ENCODE assay signal across 9 cellular contexts in the genomic region with DNA sequence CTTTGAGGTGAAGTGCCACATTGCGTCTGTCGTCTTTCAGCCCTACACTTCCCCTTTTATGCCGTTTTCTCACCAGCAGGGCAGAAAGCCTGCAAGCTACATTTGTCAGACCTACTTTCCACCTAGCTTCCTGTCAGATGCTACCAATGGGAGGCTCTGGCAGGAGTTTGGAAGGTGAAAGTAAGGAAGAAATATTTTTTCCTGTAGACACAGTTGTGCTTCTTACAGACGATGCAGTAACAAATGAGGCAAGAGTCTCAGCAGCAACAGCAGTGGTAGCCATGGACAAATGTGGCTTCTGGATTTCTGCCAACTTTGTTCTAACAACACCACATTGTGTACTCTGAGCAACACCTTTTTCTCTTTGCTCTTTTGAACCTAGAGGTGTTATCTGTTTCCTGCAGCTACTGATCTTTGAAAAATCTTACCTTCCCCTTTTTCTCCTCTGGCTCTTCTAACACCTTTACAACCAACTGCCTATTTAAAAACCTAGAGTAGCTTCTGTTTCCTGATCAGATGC.
DNase-seq lines count a peak whose midpoint lies in the region; ATAC-seq and TF ChIP-seq lines count a peak whose summit lies in the region.
"Had no signal": no experiment of that assay in that cellular context is flagged by ENCODE, and none has a peak within 500 bp of the region (broad histone marks: within the 10 kb centered on the region; RNA-seq: fewer than 3 reads in every experiment).

No MANE protein-coding gene starts in this region.

- peak; percentile 63 for ATAC-seq in HG03039 (IDR thresholded peaks at IDR 0.05; ENCODE audit: unreplicated experiment)
- peak; percentile 59 for ATAC-seq in stimulated activated naive CD8-positive, alpha-beta T cell treated with anti-CD3 and anti-CD28 coated beads, Interleukin-15, Interleukin-2, amounts not matched to agents 100 U/mL and 50 U/mL, for 24 hours
- no peak for ATAC-seq in gastroesophageal sphincter

- no peak overlapping the region for H3K4me3 ChIP-seq in Peyer's patch
- no peak overlapping the region for H3K4me3 ChIP-seq in gastroesophageal sphincter

- H3K9me3 ChIP-seq in Peyer's patch (no peaks in the 10 kb centered on the region), gastroesophageal sphincter (peaks cover 0 to 5% (median 0%) of the 10 kb centered on the region in 3 donors)

- H3K36me3 ChIP-seq in Peyer's patch: no peaks in the 10 kb centered on the region
- no peaks in the 10 kb centered on the region for H3K36me3 ChIP-seq in gastroesophageal sphincter

- H3K27me3 ChIP-seq in Peyer's patch: no peaks in the 10 kb centered on the region
- no peaks in the 10 kb centered on the region for H3K27me3 ChIP-seq in gastroesophageal sphincter

- 61 to 66% methylated on average over 4 of the region's 4 CpGs for WGBS in gastroesophageal sphincter (ENCODE audit: low coverage in 1 of 2), 2 donors

- TF ChIP-seq CTCF in Peyer's patch (IDR thresholded peaks at IDR 0.05) (peak; percentile 28 to 51 (median 32)), gastroesophageal sphincter (IDR thresholded peaks at IDR 0.05) (no peak)

- H3K4me1 ChIP-seq in Peyer's patch (peaks cover 0 to 13% (median 6%) of the 10 kb centered on the region in 4 donors), gastroesophageal sphincter (peaks cover 0 to 4% (median 0%) of the 10 kb centered on the region in 3 donors)

- no peak for TF ChIP-seq EP300 in gastroesophageal sphincter (IDR thresholded peaks at IDR 0.05)

- DNase-seq in NCI-H146 (lab: John Stamatoyannopoulos, UW): peak; percentile 26
- no peak for DNase-seq in NCI-H146 treated with DMSO at 0.1 percent for 48 hours (lab: John Stamatoyannopoulos, UW; ENCODE audit: unreplicated experiment)
- DNase-seq in Peyer's patch: peak in 2 of 3 donors; percentile 54 to 71
- peak; percentile 84 for DNase-seq in central memory CD4-positive, alpha-beta T cell
- no peak for DNase-seq in stimulated activated naive CD8-positive, alpha-beta T cell treated with anti-CD3 and anti-CD28 coated beads, Interleukin-15, Interleukin-2, amounts not matched to agents 100 U/mL and 50 U/mL, for 24 hours
- DNase-seq in SHP77 (lab: John Stamatoyannopoulos, UW): no peak
- DNase-seq: left cardiac atrium had no signal

- H3K27ac ChIP-seq in Peyer's patch (peak overlapping the region; percentile 48 to 70 (median 58)), gastroesophageal sphincter (no peak overlapping the region)

- TF ChIP-seq POLR2A in Peyer's patch (IDR thresholded peaks at IDR 0.05): no peak
- no peak for TF ChIP-seq POLR2A in gastroesophageal sphincter (IDR thresholded peaks at IDR 0.05)

Comparison
In these comparisons a context has a peak if more than half of its experiments do, and no peak if none do; other contexts are left out.
1. DNase-seq: peak in NCI-H146 (single experiment), Peyer's patch (2 of 3) and central memory CD4-positive, alpha-beta T cell (single experiment); none in NCI-H146 treated with DMSO at 0.1 percent for 48 hours (single experiment), stimulated activated naive CD8-positive, alpha-beta T cell treated with anti-CD3 and anti-CD28 coated beads, Interleukin-15, Interleukin-2, amounts not matched to agents 100 U/mL and 50 U/mL, for 24 hours (single experiment) and SHP77 (0 of 2).
2. H3K27ac ChIP-seq: peak in Peyer's patch (4 of 4); none in gastroesophageal sphincter (0 of 4).
3. CTCF ChIP-seq: peak in Peyer's patch (6 of 6); none in gastroesophageal sphincter (0 of 4).